ENCODE assay signal across 18 cellular contexts in genomic region chr3:57893156-57893555, GRCh38.
DNase-seq lines count a peak whose midpoint lies in the region; ATAC-seq and TF ChIP-seq lines count a peak whose summit lies in the region.
"Had no signal": no experiment of that assay in that cellular context is flagged by ENCODE, and none has a peak within 500 bp of the region (broad histone marks: within the 10 kb centered on the region; RNA-seq: fewer than 3 reads in every experiment).

No MANE protein-coding gene starts in this region.

- H3K4me3 ChIP-seq in heart right ventricle, result peak overlapping the region in 9 of 10 donors; percentile 5 to 56 (median 49)
- H3K4me3 ChIP-seq in gastroesophageal sphincter, result peak overlapping the region; percentile 34 to 54
- H3K4me3 ChIP-seq in sigmoid colon, result peak overlapping the region; percentile 1 to 54 (median 46)
- peak overlapping the region in 3 of 4 donors; percentile 7 to 24 (median 10) for H3K4me3 ChIP-seq in transverse colon
- H3K4me3 ChIP-seq: GM23338 had no signal

- POLR2A ChIA-PET in activated CD4-positive, alpha-beta memory T cell treated with anti-CD3 and anti-CD28 coated beads for 36 hours (lab: Charles Lee), result no interaction called here

- H3K27ac Mint-ChIP-seq in activated CD4-positive, alpha-beta memory T cell treated with anti-CD3 and anti-CD28 coated beads for 36 hours, result no peak overlapping the region
- H3K27ac Mint-ChIP-seq: B cell, GM23338 had no signal

- H3K4me1 ChIP-seq in heart right ventricle (peaks cover 0 to 33% (median 6%) of the 10 kb centered on the region in 9 donors), gastroesophageal sphincter (peaks cover 0 to 54% (median 0%) of the 10 kb centered on the region in 3 donors), sigmoid colon (peaks cover 0 to 52% (median 39%) of the 10 kb centered on the region in 4 donors), transverse colon (peaks cover 0 to 18% (median 4%) of the 10 kb centered on the region in 4 donors)

- no peaks in the 10 kb centered on the region for H3K27me3 Mint-ChIP-seq in activated CD4-positive, alpha-beta memory T cell treated with anti-CD3 and anti-CD28 coated beads for 36 hours
- H3K27me3 Mint-ChIP-seq: B cell had no signal

- no peaks in the 10 kb centered on the region for H3K4me1 Mint-ChIP-seq in activated CD4-positive, alpha-beta memory T cell treated with anti-CD3 and anti-CD28 coated beads for 36 hours (ENCODE audit: low read depth)
- H3K4me1 Mint-ChIP-seq: B cell, GM23338 had no signal

- no peak for DNase-seq in heart right ventricle
- DNase-seq in cardiac septum (ENCODE audit: low spot score), result no peak
- DNase-seq in sigmoid colon, result no peak
- no peak for DNase-seq in transverse colon
- no peak for DNase-seq in activated CD4-positive, alpha-beta memory T cell treated with anti-CD3 and anti-CD28 coated beads for 36 hours
- DNase-seq in mesenteric fat pad (ENCODE audit: low spot score), result no peak
- DNase-seq in iPS-NIHi11 (ENCODE audit: low spot score), result no peak
- DNase-seq: 8988T, DMS 273 treated with DMSO at 0.1 percent for 48 hours, DND-41, NCI-H1105 treated with DMSO at 0.1 percent for 48 hours, NCI-H1694, NCI-H748 treated with DMSO at 0.1 percent for 48 hours, SHP77 had no signal

- CTCF ChIA-PET in activated CD4-positive, alpha-beta memory T cell treated with anti-CD3 and anti-CD28 coated beads for 36 hours (lab: Charles Lee), result no interaction called here

- TF ChIP-seq CTCF in heart right ventricle (IDR thresholded peaks at IDR 0.05) (no peak), gastroesophageal sphincter (IDR thresholded peaks at IDR 0.05) (no peak), sigmoid colon (IDR thresholded peaks at IDR 0.05) (no peak), transverse colon (IDR thresholded peaks at IDR 0.05) (no peak)

- no peak overlapping the region for H3K4me3 Mint-ChIP-seq in activated CD4-positive, alpha-beta memory T cell treated with anti-CD3 and anti-CD28 coated beads for 36 hours
- H3K4me3 Mint-ChIP-seq: B cell, GM23338 had no signal

- ATAC-seq in heart right ventricle (no peak), gastroesophageal sphincter (no peak)
- ATAC-seq: GM23338, HCT116 had no signal

- H3K27ac ChIP-seq in heart right ventricle, result peak overlapping the region; percentile 4 to 94 (median 67)
- H3K27ac ChIP-seq in gastroesophageal sphincter, result peak overlapping the region; percentile 85 to 100 (median 89)
- peak overlapping the region; percentile 86 to 93 (median 88) for H3K27ac ChIP-seq in sigmoid colon
- peak overlapping the region; percentile 66 to 84 (median 80) for H3K27ac ChIP-seq in transverse colon

- intact Hi-C loops in heart right ventricle (cut with DNase I), result no loop called here
- intact Hi-C loops in cardiac septum (cut with DNase I), result loop anchor here (2.0 to 10.0 kb wide), 2 partner anchors 60 to 272 kb away; no protein-coding TSS in a partner anchor
- intact Hi-C loops in sigmoid colon (cut with DNase I), result loop anchor here (10.0 kb wide), 1 partner anchor 162 kb away; no protein-coding TSS in a partner anchor
- intact Hi-C loops in transverse colon (cut with DNase I; ENCODE audit: low total_unique reads), result no loop called here
- intact Hi-C loops in activated CD4-positive, alpha-beta memory T cell treated with anti-CD3 and anti-CD28 coated beads for 36 hours (cut with micrococcal nuclease), result no loop called here

- H3K27me3 ChIP-seq in heart right ventricle (no peaks in the 10 kb centered on the region), gastroesophageal sphincter (no peaks in the 10 kb centered on the region), sigmoid colon (no peaks in the 10 kb centered on the region), transverse colon (no peaks in the 10 kb centered on the region)

- no peaks in the 10 kb centered on the region for H3K9me3 ChIP-seq in heart right ventricle
- H3K9me3 ChIP-seq in gastroesophageal sphincter, result no peaks in the 10 kb centered on the region
- no peaks in the 10 kb centered on the region for H3K9me3 ChIP-seq in sigmoid colon
- H3K9me3 ChIP-seq in transverse colon, result no peaks in the 10 kb centered on the region

- no peak for TF ChIP-seq POLR2A in gastroesophageal sphincter (IDR thresholded peaks at IDR 0.05)
- TF ChIP-seq POLR2A in sigmoid colon (IDR thresholded peaks at IDR 0.05), result no peak
- TF ChIP-seq POLR2A in transverse colon (IDR thresholded peaks at IDR 0.05), result no peak

- H3K36me3 Mint-ChIP-seq in activated CD4-positive, alpha-beta memory T cell treated with anti-CD3 and anti-CD28 coated beads for 36 hours, result peaks cover 10% of the 10 kb centered on the region

- TF ChIP-seq EP300 in gastroesophageal sphincter (IDR thresholded peaks at IDR 0.05) (no peak), sigmoid colon (IDR thresholded peaks at IDR 0.05) (no peak), transverse colon (IDR thresholded peaks at IDR 0.05; ENCODE audit: low read depth) (no peak)

- WGBS in heart right ventricle, 2 donors, result 88 to 97% methylated on average over 1 of the region's 1 CpG
- WGBS in gastroesophageal sphincter (ENCODE audit: low coverage in 1 of 2), 2 donors, result 60 to 79% methylated on average over 1 of the region's 1 CpG
- 94 to 96% methylated on average over 1 of the region's 1 CpG for WGBS in sigmoid colon, 2 donors
- 88% methylated on average over 1 of the region's 1 CpG; no CpG with 5 or more reads in 1 of the 2 donors for WGBS in transverse colon (ENCODE audit: low coverage in 1 of 2), 2 donors

- H3K36me3 ChIP-seq in heart right ventricle, result peaks cover 0 to 33% (median 0%) of the 10 kb centered on the region in 9 donors
- peaks cover 0 to 11% of the 10 kb centered on the region in 2 donors for H3K36me3 ChIP-seq in gastroesophageal sphincter
- H3K36me3 ChIP-seq in sigmoid colon, result peaks cover 0 to 18% (median 9%) of the 10 kb centered on the region in 4 donors
- H3K36me3 ChIP-seq in transverse colon, result no peaks in the 10 kb centered on the region

- no peaks in the 10 kb centered on the region for H3K9me3 Mint-ChIP-seq in activated CD4-positive, alpha-beta memory T cell treated with anti-CD3 and anti-CD28 coated beads for 36 hours
- H3K9me3 Mint-ChIP-seq: GM23338 had no signal

- in situ Hi-C loops in transverse colon (cut with MboI; ENCODE audit: low pct_ligation_motif_present in 1 of 4, low pct_unique_long_range_greater_than_20kb in 1 of 4, low sequenced_read_pairs in 3 of 4), result no loop called here

Comparison
In these comparisons a context has a peak if more than half of its experiments do, and no peak if none do; other contexts are left out.
1. intact Hi-C loops: an anchor here in cardiac septum (2.0 to 10.0 kb wide) and sigmoid colon (10.0 kb wide); none called in heart right ventricle, transverse colon and activated CD4-positive, alpha-beta memory T cell treated with anti-CD3 and anti-CD28 coated beads for 36 hours.